In the genomic region with DNA sequence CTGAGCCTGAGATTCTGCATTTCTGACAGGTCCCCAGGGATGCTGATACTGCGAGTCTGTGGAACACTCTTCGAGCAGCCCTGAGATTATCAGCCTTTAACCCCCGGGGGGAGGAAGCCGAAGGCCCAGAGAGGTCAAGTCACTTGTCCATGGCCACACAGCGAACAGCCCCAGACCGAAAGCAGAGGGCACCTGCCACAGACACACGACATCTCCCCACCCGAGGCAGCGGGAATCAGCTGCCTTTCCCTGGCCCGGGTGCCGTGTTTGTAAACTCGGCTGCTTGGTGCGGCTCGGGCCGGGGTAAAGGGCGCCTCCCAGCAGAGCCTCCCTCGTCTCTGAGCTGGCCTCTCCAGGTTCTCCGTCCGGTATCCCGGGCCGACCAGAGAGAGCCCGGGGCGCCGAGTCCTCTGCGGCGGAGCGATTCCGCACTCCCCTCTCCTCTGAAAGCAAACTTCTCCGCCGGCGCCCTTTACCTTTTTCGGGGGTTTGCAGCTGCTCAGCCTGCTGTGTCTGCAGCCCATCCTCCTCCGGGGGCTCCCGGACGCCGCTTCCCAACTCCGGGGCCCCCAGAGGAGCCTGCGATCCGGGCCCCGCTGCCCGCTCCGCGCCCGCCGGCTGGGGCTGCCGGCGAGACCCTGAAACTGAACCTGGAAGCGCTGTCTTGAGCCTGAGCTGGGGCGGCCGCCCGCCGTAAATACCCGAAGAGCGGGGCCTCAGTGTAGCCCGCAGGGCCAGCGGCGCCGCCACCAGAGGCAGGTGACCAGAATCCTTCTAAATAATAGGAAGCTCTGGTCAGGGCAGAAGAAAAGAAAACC, we compare ENCODE assay signal across 8 cellular contexts. TPM values are rescaled to one million over a fixed set of nuclear protein-coding genes. Genes with fewer than 3 reads are reported as not detected.
DNase-seq lines count a peak whose midpoint lies in the region; ATAC-seq, FAIRE-seq and TF ChIP-seq lines count a peak whose summit lies in the region.

CCDC69 (minus strand) TSS at position 646 of the 818 bp plus-strand sequence; CDS start at position 524, 122 bp downstream.

- no peaks in the 10 kb centered on the region for H3K27me3 ChIP-seq in colonic mucosa

- H3K9me3 ChIP-seq in A549 (no peaks in the 10 kb centered on the region), colonic mucosa (no peaks in the 10 kb centered on the region)

- 0 out of 2 replicates have a peak, but pooled peaks cover 4% of the 10 kb centered on the region for H3K9me3 Mint-ChIP-seq in WTC11

- CTCF ChIA-PET in A549 (lab: Yijun Ruan, JAX) (interaction anchor here (0.6 to 2.7 kb wide), 12 partner anchors 9 to 446 kb away, joined by 3 to 8 read pairs (median 4); no protein-coding TSS in a partner anchor), WTC11 (lab: Charles Lee) (interaction anchor here (0.5 to 3.2 kb wide), 23 partner anchors 10 to 224 kb away, joined by 3 to 41 read pairs (median 5); partner anchors contain the start of genes GM2A and SLC36A1)

- TF ChIP-seq RAD21 in A549 (conservative IDR thresholded peaks at IDR 0.05 in 1 of 2, IDR thresholded peaks at IDR 0.05 in 1 of 2): no peak

- TF ChIP-seq POLR2A in A549 (IDR thresholded peaks at IDR 0.05; ENCODE audit: low read length): 0 out of 2 replicates have a peak, but pooled peaks have one; percentile 12

- peak within 1 kb of the TSS; percentile 78 for H3K4me3 Mint-ChIP-seq in WTC11

- ATAC-seq in A549 (peak; percentile 92 to 97), HG02798 (IDR thresholded peaks at IDR 0.05; ENCODE audit: poor library complexity, unreplicated experiment) (peak; percentile 83), WTC11 (peak; percentile 91), left colon (peak; percentile 93)

- POLR2A ChIA-PET in A549 (lab: Yijun Ruan, JAX) (interaction anchor here (0.5 to 1.5 kb wide), 4 partner anchors 12 to 548 kb away, joined by 4 to 11 read pairs (median 6); partner anchors contain the start of genes G3BP1 and GM2A), WTC11 (lab: Charles Lee) (interaction anchor here (0.7 to 2.1 kb wide), 7 partner anchors 10 to 109 kb away, joined by 3 to 22 read pairs (median 5); partner anchors contain the start of genes ANXA6 and GM2A)

- H3K9ac ChIP-seq in colonic mucosa (ENCODE audit: low read depth in 2 of 2, low read length in 2 of 2): peak within 1 kb of the TSS; percentile 74 to 90

- WGBS in A549 (ENCODE audit: missing lambda C conversion rate): 4% methylated on average over 42 of the region's 58 CpGs

- H3K4me2 ChIP-seq in A549: peak within 1 kb of the TSS; percentile 93

- TF ChIP-seq EP300 in A549 (IDR thresholded peaks at IDR 0.05): no peak

- H3K27ac ChIP-seq in A549 (peak within 1 kb of the TSS; percentile 71 to 83), colonic mucosa (peak within 1 kb of the TSS; percentile 83)

- peaks cover 25% of the 10 kb centered on the region for H3K4me1 Mint-ChIP-seq in WTC11

- H3K4me1 ChIP-seq in A549 (no peaks in the 10 kb centered on the region), colonic mucosa (no peaks in the 10 kb centered on the region)

- in situ Hi-C loops in GM13977 (cut with MboI; ENCODE audit: low pct_unique_long_range_greater_than_20kb, low sequenced_read_pairs, unreplicated experiment): no loop called here

- no peak for FAIRE-seq in A549 (lab: Jason Lieb, UNC)

- no peaks in the 10 kb centered on the region; the same call in 1 of the 2 replicates for H3K27me3 Mint-ChIP-seq in WTC11 (ENCODE audit: low read depth)

- intact Hi-C loops in colonic mucosa (cut with DNase I) (no loop called here), left colon (cut with DNase I, micrococcal nuclease) (no loop called here)

- H3K27ac Mint-ChIP-seq in WTC11: no peak within 1 kb of the TSS

- DNase-seq in A549 (ENCODE audit: low read depth in 1 of 2, low spot score in 1 of 2) (peak; percentile 68 to 91), GM13977 (ENCODE audit: low spot score) (peak; percentile 78), NCI-H146 (lab: John Stamatoyannopoulos, UW) (peak; percentile 34), WTC11 (ENCODE audit: low spot score) (peak; percentile 79), colonic mucosa (peak; percentile 75), left colon (peak; percentile 78 to 82)
- peak; percentile 51 for DNase-seq in stimulated activated CD4-positive, alpha-beta T cell treated with anti-CD3 and anti-CD28 coated beads, Interleukin-1b, Interleukin-23, amount 100 ng/mL, for 48 hours

- no peaks in the 10 kb centered on the region for H3K36me3 Mint-ChIP-seq in WTC11

- peak within 1 kb of the TSS; percentile 80 for H3K4me3 ChIP-seq in A549
- peak within 1 kb of the TSS; percentile 65 for H3K4me3 ChIP-seq in colonic mucosa

- no peaks in the 10 kb centered on the region for H3K36me3 ChIP-seq in colonic mucosa

- TF ChIP-seq CTCF in A549 (IDR thresholded peaks at IDR 0.05) (peak; percentile 9; the same call in 1 of the 3 replicates), GM13977 (IDR thresholded peaks at IDR 0.05; ENCODE audit: extremely low read depth, insufficient read depth, missing control alignments) (peak; percentile 15), WTC11 (IDR thresholded peaks at IDR 0.05) (no peak), colonic mucosa (IDR thresholded peaks at IDR 0.05) (no peak)

TF ChIP-seq in A549, 52 proteins besides CTCF, POLR2A, EP300 and RAD21:
- TF ChIP-seq ZFP36 (IDR thresholded peaks at IDR 0.05; ENCODE audit: borderline replicate concordance, partially characterized antibody) (peak; percentile 82), MAX (IDR thresholded peaks at IDR 0.05) (peak; percentile 20; the same call in 1 of the 2 replicates), TP53 (CRISPR knock-in tag; IDR thresholded peaks at IDR 0.05) (no peak), PHF8 (IDR thresholded peaks at IDR 0.05; ENCODE audit: borderline replicate concordance, low read depth) (peak; percentile 27; the same call in 1 of the 2 replicates), KDM1A (IDR thresholded peaks at IDR 0.05; ENCODE audit: low read depth) (peak; percentile 82), EHF (CRISPR knock-in tag; IDR thresholded peaks at IDR 0.05) (no peak)
TF ChIP-seq in A549: peak in this region for 4.

TF ChIP-seq in WTC11, 78 proteins besides CTCF, POLR2A, EP300 and RAD21 (continues in another document):
- TF ChIP-seq, protein P1, sequence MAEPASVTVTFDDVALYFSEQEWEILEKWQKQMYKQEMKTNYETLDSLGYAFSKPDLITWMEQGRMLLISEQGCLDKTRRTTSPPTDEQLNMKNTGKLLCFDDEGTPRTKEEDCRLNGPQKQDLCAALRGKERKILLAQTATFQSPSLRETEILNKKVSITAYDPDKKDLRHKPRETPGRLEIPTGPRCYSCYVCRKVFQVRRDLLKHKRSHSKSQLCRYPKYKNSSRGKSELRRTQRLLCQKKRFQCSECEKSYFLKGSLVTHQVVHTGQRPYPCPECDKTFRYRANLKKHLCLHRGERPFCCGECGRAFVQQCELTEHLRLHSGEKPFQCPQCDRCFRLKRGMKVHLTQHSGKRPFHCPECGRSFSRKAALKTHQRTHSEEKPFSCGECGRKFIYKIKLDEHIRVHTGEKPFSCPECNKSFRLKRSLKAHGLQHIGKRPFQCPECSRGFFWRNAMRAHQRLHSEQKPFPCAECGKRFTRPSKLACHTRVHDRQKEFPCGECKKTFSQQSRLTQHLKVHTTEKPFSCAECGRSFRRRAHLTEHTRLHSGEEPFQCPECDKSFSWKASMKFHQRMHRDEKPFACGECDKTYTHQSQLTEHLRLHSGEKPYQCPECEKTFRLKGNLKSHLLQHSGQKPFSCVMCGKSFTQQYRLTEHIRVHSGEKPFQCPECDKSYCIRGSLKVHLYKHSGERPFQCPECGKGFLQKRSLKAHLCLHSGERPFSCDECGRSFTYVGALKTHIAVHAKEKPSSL (CRISPR knock-in tag; conservative IDR thresholded peaks at IDR 0.05): no peak
- peak; percentile 51; the same call in 1 of the 2 replicates for TF ChIP-seq ERG (CRISPR knock-in tag; IDR thresholded peaks at IDR 0.05)

RNA-seq across cellular contexts. Expression of gene CCDC69, which starts in this region (rescaled TPM):
- polyA plus RNA-seq in A549 (2011; rRNA removed): 3.0 and 3.2 TPM in 2 replicates
- polyA plus RNA-seq in A549 (2012; cell fraction: cytosol; rRNA removed): 0.91 and 2.1 TPM in 2 replicates
- polyA plus RNA-seq in A549 (2012; cell fraction: nucleus; rRNA removed): 0.42 and 0.49 TPM in 2 replicates
- polyA plus RNA-seq in A549 (2017; fragmentation: RNase III; extraction: RNeasy Plus Mini Kit Qiagen cat#74134 plus additional on column Dnase treatment): 2.1 to 3.1 TPM (median 2.9 TPM) in 3 replicates
- polyA minus RNA-seq in A549 (2011; rRNA and poly(A)+ RNA removed): 1.4 and 2.8 TPM in 2 replicates
- total RNA-seq in WTC11 (2021): 8.2 to 12.4 TPM (median 8.6 TPM) in 3 replicates
- 10 to 100 TPM in 1 of 2 donors, 1 to 10 TPM in 1; 4.2 to 23.8 TPM for total RNA-seq in colonic mucosa
- total RNA-seq in left colon: 10 to 100 TPM in 1 of 2 donors, 1 to 10 TPM in 1; 7.1 to 29.0 TPM

Comparison
In these comparisons a context has a peak if more than half of its experiments do, and no peak if none do; other contexts are left out.
1. Peak in every context shown above with its lines: DNase-seq, ATAC-seq, H3K4me3 ChIP-seq and H3K27ac ChIP-seq.
2. CTCF ChIP-seq: peak in A549 (single experiment) and GM13977 (single experiment); none in WTC11 (single experiment) and colonic mucosa (single experiment).